Comparison of ENCODE assay signal across 1 cellular context in genomic region chr17:69276279-69276678, GRCh38. TPM values are rescaled to one million over a fixed set of nuclear protein-coding genes. Genes with fewer than 3 reads are reported as not detected.
"Had no signal": no experiment of that assay in that cellular context is flagged by ENCODE, and none has a peak within 500 bp of the region (broad histone marks: within the 10 kb centered on the region; RNA-seq: fewer than 3 reads in every experiment).

No MANE protein-coding gene starts in this region.

RNA-seq across cellular contexts. Expression of gene ABCA10, which starts 47.7 kb away (rescaled TPM):
- total RNA-seq: cardiac muscle cell had no signal
- polyA plus RNA-seq: cardiac muscle cell had no signal
